Comparison of ENCODE assay signal across 29 cellular contexts in genomic region chr22:19625331-19626041, GRCh38.
"Had no signal": no experiment of that assay in that cellular context is flagged by ENCODE, and none has a peak within 500 bp of the region (broad histone marks: within the 10 kb centered on the region; RNA-seq: fewer than 3 reads in every experiment).

No MANE protein-coding gene starts in this region.

- H3K9me3 ChIP-seq: Peyer's patch, SJSA1 had no signal

- H3K4me3 ChIP-seq: cardiac muscle cell, Peyer's patch, SJSA1 had no signal

- DNase-seq: activated CD4-positive, alpha-beta T cell treated with anti-CD3 and anti-CD28 coated beads for 48 hours; activated CD4-positive, alpha-beta T cell treated with anti-CD3 and anti-CD28 coated beads, Interleukin-2, amount 50 U/mL, for 48 hours; activated gamma-delta T cell; activated naive CD4-positive, alpha-beta T cell treated with anti-CD3 and anti-CD28 coated beads for 36 hours; activated T-cell treated with anti-CD3 and anti-CD28 coated beads for 4 hours; activated T-cell treated with anti-CD3 and anti-CD28 coated beads, Interleukin-2, amount 50 U/mL, for 48 hours; amygdala; brain microvascular endothelial cell; KG1; MV-4-11; NCI-H1092 treated with DMSO at 0.1 percent for 48 hours; NCI-H1436; NCI-H1694 treated with DMSO at 0.1 percent for 48 hours; NCI-H2029 treated with DMSO at 0.1 percent for 48 hours; NCI-H345; NCI-H510A; NCI-H526 treated with DMSO at 0.1 percent for 48 hours; Right ventricle myocardium superior; SW 1271 had no signal

- H3K36me3 Mint-ChIP-seq: activated naive CD8-positive, alpha-beta T cell had no signal

- FAIRE-seq: astrocyte had no signal

- H3K27me3 Mint-ChIP-seq: activated naive CD8-positive, alpha-beta T cell; activated T-helper 17 cell treated with anti-CD3 and anti-CD28 coated beads, Interleukin-2, amount 50 U/mL, for 72 hours had no signal

- H3K27ac ChIP-seq: brain microvascular endothelial cell, cardiac muscle cell, Peyer's patch, RWPE1, SJSA1 had no signal

- H3K9me3 Mint-ChIP-seq: activated naive CD4-positive, alpha-beta T cell treated with anti-CD3 and anti-CD28 coated beads for 36 hours; activated T-helper 17 cell treated with anti-CD3 and anti-CD28 coated beads, Interleukin-2, amount 50 U/mL, for 72 hours; T-helper 1 cell treated with Interleukin-12 subunit alpha and Interleukin-12 subunit beta and Interleukin-4 antibody, amounts not matched to agents 30 μg/mL and 1 μg/mL, for 36 hours had no signal

- H3K27me3 ChIP-seq: cardiac muscle cell, Peyer's patch had no signal

- H3K36me3 ChIP-seq: brain microvascular endothelial cell, cardiac muscle cell, Peyer's patch, SJSA1 had no signal

- H3K27ac Mint-ChIP-seq: activated naive CD4-positive, alpha-beta T cell treated with anti-CD3 and anti-CD28 coated beads for 36 hours; activated naive CD8-positive, alpha-beta T cell; activated T-helper 17 cell treated with anti-CD3 and anti-CD28 coated beads, Interleukin-2, amount 50 U/mL, for 72 hours; T-helper 1 cell treated with Interleukin-12 subunit alpha and Interleukin-12 subunit beta and Interleukin-4 antibody, amounts not matched to agents 30 μg/mL and 1 μg/mL, for 36 hours had no signal

- H3K4me1 ChIP-seq: SJSA1 had no signal

- H3K4me3 Mint-ChIP-seq: activated naive CD4-positive, alpha-beta T cell treated with anti-CD3 and anti-CD28 coated beads for 36 hours; activated naive CD8-positive, alpha-beta T cell; activated T-helper 17 cell treated with anti-CD3 and anti-CD28 coated beads, Interleukin-2, amount 50 U/mL, for 72 hours; T-helper 1 cell treated with Interleukin-12 subunit alpha and Interleukin-12 subunit beta and Interleukin-4 antibody, amounts not matched to agents 30 μg/mL and 1 μg/mL, for 36 hours had no signal

- ATAC-seq: activated CD4-positive, CD25-positive, alpha-beta regulatory T cell treated with anti-CD3 and anti-CD28 coated beads, Interleukin-2, amount 50 U/mL, for 24 hours; activated T-helper 17 cell treated with anti-CD3 and anti-CD28 coated beads, Interleukin-2, amount 50 U/mL, for 72 hours; SK-N-SH treated with all-trans-retinoic acid at 6 μM for 48 hours had no signal
